Comparison of ENCODE assay signal across 1 cellular context in the genomic region with DNA sequence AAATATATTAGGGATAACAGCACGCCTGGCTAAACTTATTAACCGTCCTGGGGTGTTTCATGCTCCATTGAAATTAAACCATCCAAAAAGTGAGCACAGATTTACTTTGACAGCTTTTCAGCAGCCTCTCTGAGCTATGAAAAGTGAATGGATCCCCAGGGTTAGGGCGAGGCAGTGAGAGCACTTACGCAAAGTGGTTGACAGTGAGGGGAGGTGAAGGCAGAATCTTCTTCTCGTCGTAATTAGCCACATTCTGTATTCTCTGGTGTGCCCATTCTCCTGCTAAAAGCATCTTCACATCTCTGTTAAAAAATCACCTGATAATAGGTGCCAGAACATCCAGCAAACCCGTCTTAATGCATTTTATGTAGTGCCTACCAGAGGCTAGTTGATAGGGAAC.
TF ChIP-seq lines count a peak whose summit lies in the region.

No MANE protein-coding gene starts in this region.

TF ChIP-seq in HEK293, 187 proteins besides CTCF, POLR2A, EP300 and RAD21 (continued from another document):
- TF ChIP-seq, protein P1, sequence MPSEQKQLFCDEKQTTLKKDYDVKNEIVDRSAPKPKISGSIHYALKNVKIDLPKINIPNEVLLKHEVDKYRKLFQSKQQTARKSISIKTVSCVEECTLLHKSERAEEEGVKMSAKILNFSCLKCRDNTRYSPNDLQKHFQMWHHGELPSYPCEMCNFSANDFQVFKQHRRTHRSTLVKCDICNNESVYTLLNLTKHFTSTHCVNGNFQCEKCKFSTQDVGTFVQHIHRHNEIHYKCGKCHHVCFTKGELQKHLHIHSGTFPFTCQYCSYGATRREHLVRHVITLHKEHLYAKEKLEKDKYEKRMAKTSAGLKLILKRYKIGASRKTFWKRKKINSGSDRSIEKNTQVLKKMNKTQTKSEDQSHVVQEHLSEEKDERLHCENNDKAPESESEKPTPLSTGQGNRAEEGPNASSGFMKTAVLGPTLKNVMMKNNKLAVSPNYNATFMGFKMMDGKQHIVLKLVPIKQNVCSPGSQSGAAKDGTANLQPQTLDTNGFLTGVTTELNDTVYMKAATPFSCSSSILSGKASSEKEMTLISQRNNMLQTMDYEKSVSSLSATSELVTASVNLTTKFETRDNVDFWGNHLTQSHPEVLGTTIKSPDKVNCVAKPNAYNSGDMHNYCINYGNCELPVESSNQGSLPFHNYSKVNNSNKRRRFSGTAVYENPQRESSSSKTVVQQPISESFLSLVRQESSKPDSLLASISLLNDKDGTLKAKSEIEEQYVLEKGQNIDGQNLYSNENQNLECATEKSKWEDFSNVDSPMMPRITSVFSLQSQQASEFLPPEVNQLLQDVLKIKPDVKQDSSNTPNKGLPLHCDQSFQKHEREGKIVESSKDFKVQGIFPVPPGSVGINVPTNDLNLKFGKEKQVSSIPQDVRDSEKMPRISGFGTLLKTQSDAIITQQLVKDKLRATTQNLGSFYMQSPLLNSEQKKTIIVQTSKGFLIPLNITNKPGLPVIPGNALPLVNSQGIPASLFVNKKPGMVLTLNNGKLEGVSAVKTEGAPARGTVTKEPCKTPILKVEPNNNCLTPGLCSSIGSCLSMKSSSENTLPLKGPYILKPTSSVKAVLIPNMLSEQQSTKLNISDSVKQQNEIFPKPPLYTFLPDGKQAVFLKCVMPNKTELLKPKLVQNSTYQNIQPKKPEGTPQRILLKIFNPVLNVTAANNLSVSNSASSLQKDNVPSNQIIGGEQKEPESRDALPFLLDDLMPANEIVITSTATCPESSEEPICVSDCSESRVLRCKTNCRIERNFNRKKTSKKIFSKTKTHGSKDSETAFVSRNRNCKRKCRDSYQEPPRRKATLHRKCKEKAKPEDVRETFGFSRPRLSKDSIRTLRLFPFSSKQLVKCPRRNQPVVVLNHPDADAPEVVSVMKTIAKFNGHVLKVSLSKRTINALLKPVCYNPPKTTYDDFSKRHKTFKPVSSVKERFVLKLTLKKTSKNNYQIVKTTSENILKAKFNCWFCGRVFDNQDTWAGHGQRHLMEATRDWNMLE (tag by site-specific recombination; conservative IDR thresholded peaks at IDR 0.05; ENCODE audit: low read depth) = no peak
- no peak for TF ChIP-seq ZNF658 (tag by site-specific recombination; IDR thresholded peaks at IDR 0.05)
- TF ChIP-seq GLI4 (tag by site-specific recombination; IDR thresholded peaks at IDR 0.05) = no peak
- TF ChIP-seq, protein P2, sequence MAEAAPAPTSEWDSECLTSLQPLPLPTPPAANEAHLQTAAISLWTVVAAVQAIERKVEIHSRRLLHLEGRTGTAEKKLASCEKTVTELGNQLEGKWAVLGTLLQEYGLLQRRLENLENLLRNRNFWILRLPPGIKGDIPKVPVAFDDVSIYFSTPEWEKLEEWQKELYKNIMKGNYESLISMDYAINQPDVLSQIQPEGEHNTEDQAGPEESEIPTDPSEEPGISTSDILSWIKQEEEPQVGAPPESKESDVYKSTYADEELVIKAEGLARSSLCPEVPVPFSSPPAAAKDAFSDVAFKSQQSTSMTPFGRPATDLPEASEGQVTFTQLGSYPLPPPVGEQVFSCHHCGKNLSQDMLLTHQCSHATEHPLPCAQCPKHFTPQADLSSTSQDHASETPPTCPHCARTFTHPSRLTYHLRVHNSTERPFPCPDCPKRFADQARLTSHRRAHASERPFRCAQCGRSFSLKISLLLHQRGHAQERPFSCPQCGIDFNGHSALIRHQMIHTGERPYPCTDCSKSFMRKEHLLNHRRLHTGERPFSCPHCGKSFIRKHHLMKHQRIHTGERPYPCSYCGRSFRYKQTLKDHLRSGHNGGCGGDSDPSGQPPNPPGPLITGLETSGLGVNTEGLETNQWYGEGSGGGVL (tag by site-specific recombination; IDR thresholded peaks at IDR 0.05) = no peak
- no peak for TF ChIP-seq ZNF133 (tag by site-specific recombination; IDR thresholded peaks at IDR 0.05)
- TF ChIP-seq, protein P3, sequence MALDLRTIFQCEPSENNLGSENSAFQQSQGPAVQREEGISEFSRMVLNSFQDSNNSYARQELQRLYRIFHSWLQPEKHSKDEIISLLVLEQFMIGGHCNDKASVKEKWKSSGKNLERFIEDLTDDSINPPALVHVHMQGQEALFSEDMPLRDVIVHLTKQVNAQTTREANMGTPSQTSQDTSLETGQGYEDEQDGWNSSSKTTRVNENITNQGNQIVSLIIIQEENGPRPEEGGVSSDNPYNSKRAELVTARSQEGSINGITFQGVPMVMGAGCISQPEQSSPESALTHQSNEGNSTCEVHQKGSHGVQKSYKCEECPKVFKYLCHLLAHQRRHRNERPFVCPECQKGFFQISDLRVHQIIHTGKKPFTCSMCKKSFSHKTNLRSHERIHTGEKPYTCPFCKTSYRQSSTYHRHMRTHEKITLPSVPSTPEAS (tag by site-specific recombination; IDR thresholded peaks at IDR 0.05) = no peak
- TF ChIP-seq KLF16 (tag by site-specific recombination; IDR thresholded peaks at IDR 0.05) = no peak
- TF ChIP-seq ZNF404 (tag by site-specific recombination; IDR thresholded peaks at IDR 0.05) = no peak
TF ChIP-seq in HEK293: peak in this region for 0.
